18 cellular contexts compared by ENCODE assay signal in genomic region chr9:105864248-105864898, GRCh38.
DNase-seq lines count a peak whose midpoint lies in the region; ATAC-seq, FAIRE-seq and TF ChIP-seq lines count a peak whose summit lies in the region.
"Had no signal": no experiment of that assay in that cellular context is flagged by ENCODE, and none has a peak within 500 bp of the region (broad histone marks: within the 10 kb centered on the region; RNA-seq: fewer than 3 reads in every experiment).

No MANE protein-coding gene starts in this region.

- 0 out of 2 replicates have a peak overlapping the region, but pooled peaks have one; percentile 3 for H4K8ac ChIP-seq in H1 (ENCODE audit: extremely low read depth, insufficient read depth, low read length)

- TF ChIP-seq POLR2A in H1 (IDR thresholded peaks at IDR 0.05; ENCODE audit: control extremely low read depth in 1 of 2, low read depth in 2 of 2, low read length in 2 of 2) (no peak), upper lobe of left lung (IDR thresholded peaks at IDR 0.05) (no peak)

- no peak overlapping the region for H3K9ac ChIP-seq in H1 (replicated peaks in 1 of 4; ENCODE audit: extremely low read depth in 1 of 4, low read depth in 3 of 4, low read length in 3 of 4)

- ATAC-seq in upper lobe of left lung (ENCODE audit: low FRiP score in 2 of 2) (no peak), HG02852 (IDR thresholded peaks at IDR 0.05; ENCODE audit: unreplicated experiment) (no peak)
- ATAC-seq: HCT116, Panc1 had no signal

- peaks cover 3% of the 10 kb centered on the region; the same call in 1 of the 2 replicates for H3K23me2 ChIP-seq in H1 (ENCODE audit: low read depth, low read length)

- no peak for FAIRE-seq in H1 (lab: Jason Lieb, UNC)

- H3K4me3 ChIP-seq in H1 (ENCODE audit: extremely low read depth in 1 of 4, insufficient read depth in 2 of 4, low read depth in 3 of 4, low read length in 4 of 4) (no peak overlapping the region), upper lobe of left lung (no peak overlapping the region)

- no peak overlapping the region for H4K91ac ChIP-seq in H1 (replicated peaks; ENCODE audit: insufficient read length, low read length)

- no peaks in the 10 kb centered on the region for H3K36me3 ChIP-seq in H1 (ENCODE audit: control insufficient read depth in 2 of 4, insufficient read depth in 4 of 4, low read length in 3 of 4)
- no peaks in the 10 kb centered on the region for H3K36me3 ChIP-seq in upper lobe of left lung

- no peak overlapping the region for H3K14ac ChIP-seq in H1 (ENCODE audit: insufficient read length)

- H3K4me2 ChIP-seq in H1 (ENCODE audit: insufficient read depth in 1 of 2, low read depth in 2 of 2, low read length in 2 of 2), result no peak overlapping the region

- no peak overlapping the region for H2AK5ac ChIP-seq in H1 (ENCODE audit: low read depth, low read length)

- H3K27me3 Mint-ChIP-seq in mesothelial cell of epicardium (ENCODE audit: low read depth), result peaks cover 1% of the 10 kb centered on the region

- no peak overlapping the region for H3K56ac ChIP-seq in H1 (replicated peaks; ENCODE audit: insufficient read length, low read depth, low read length)

- H4K5ac ChIP-seq in H1 (ENCODE audit: insufficient read length, low read depth, low read length), result no peak overlapping the region

- no peaks in the 10 kb centered on the region for H4K20me1 ChIP-seq in H1 (replicated peaks in 1 of 2; ENCODE audit: control insufficient read depth in 1 of 2, insufficient read depth in 2 of 2, low read length in 2 of 2)

- no peak overlapping the region for H2BK12ac ChIP-seq in H1 (ENCODE audit: low read depth, low read length)

- TF ChIP-seq EP300 in H1 (IDR thresholded peaks at IDR 0.05; ENCODE audit: borderline replicate concordance in 1 of 2, low read depth in 2 of 2, low read length in 2 of 2) (no peak), upper lobe of left lung (IDR thresholded peaks at IDR 0.05) (no peak)

- 0 out of 2 replicates have a peak overlapping the region, but pooled peaks have one; percentile 40 for H2AFZ ChIP-seq in H1 (ENCODE audit: low read length)

- TF ChIP-seq RAD21 in H1 (IDR thresholded peaks at IDR 0.05 in 1 of 2, conservative IDR thresholded peaks at IDR 0.05 in 1 of 2; ENCODE audit: low read depth in 2 of 2, low read length in 2 of 2), result no peak

- CTCF ChIA-PET in H1 (lab: Charles Lee; ENCODE audit: partially characterized antibody), result interaction anchor here (0.6 to 2.1 kb wide), 2 partner anchors 11 to 23 kb away, joined by 3 to 8 read pairs; no protein-coding TSS in a partner anchor
- CTCF ChIA-PET in HEK293T (lab: Yijun Ruan, JAX), result no interaction called here

- POLR2A ChIA-PET in H1 (lab: Charles Lee; ENCODE audit: partially characterized antibody) (no interaction called here), HEK293T (lab: Yijun Ruan, JAX) (no interaction called here)

- H2BK120ac ChIP-seq in H1 (replicated peaks; ENCODE audit: low read depth, low read length), result no peak overlapping the region

- no peaks in the 10 kb centered on the region for H3K36me3 Mint-ChIP-seq in mesothelial cell of epicardium

- H3K79me1 ChIP-seq in H1 (ENCODE audit: low read depth, low read length), result no peaks in the 10 kb centered on the region

- H3K4me1 ChIP-seq in H1 (replicated peaks in 1 of 4; ENCODE audit: control insufficient read depth in 3 of 4, insufficient read depth in 4 of 4, low read length in 3 of 4) (no peaks in the 10 kb centered on the region), upper lobe of left lung (no peaks in the 10 kb centered on the region)

- peak overlapping the region; percentile 68 for H3K27ac Mint-ChIP-seq in mesothelial cell of epicardium

- peaks cover 8% of the 10 kb centered on the region for H3K9me3 Mint-ChIP-seq in mesothelial cell of epicardium

- H3K4ac ChIP-seq in H1 (replicated peaks; ENCODE audit: insufficient read length, low read depth, low read length), result no peak overlapping the region

- no peak overlapping the region for H2BK15ac ChIP-seq in H1 (ENCODE audit: low read length)

- no peaks in the 10 kb centered on the region for H3K79me2 ChIP-seq in H1 (ENCODE audit: control insufficient read depth in 1 of 2, insufficient read depth in 2 of 2, low read length in 2 of 2)

- H3K4me1 Mint-ChIP-seq in mesothelial cell of epicardium, result peaks cover 8% of the 10 kb centered on the region

- DNase-seq in NCI-H2171 treated with DMSO at 0.1 percent for 48 hours (lab: John Stamatoyannopoulos, UW) (peak; percentile 38), NCI-H2171 (lab: John Stamatoyannopoulos, UW) (no peak), NOMO-1 treated with DMSO at 0.1 percent for 48 hours (lab: John Stamatoyannopoulos, UW; ENCODE audit: unreplicated experiment) (peak; percentile 47), H1 (ENCODE audit: low read depth in 1 of 2, low spot score in 2 of 2) (no peak), mesothelial cell of epicardium (ENCODE audit: low spot score in 2 of 2, unreplicated experiment in 2 of 2) (no peak), HEK293T (ENCODE audit: extremely low spot score) (no peak), upper lobe of left lung (no peak)
- DNase-seq: C1 segment of cervical spinal cord, COR-L47, DMS53, KBM-7, NCI-H1048, NCI-H146, NCI-H446, SIG-M5 had no signal

- H3K9me3 ChIP-seq in H1 (ENCODE audit: insufficient read depth in 2 of 2, low read depth in 1 of 2, low read length in 1 of 2) (no peaks in the 10 kb centered on the region), upper lobe of left lung (no peaks in the 10 kb centered on the region)

- no peak for TF ChIP-seq CTCF in H1 (IDR thresholded peaks at IDR 0.05; ENCODE audit: control extremely low read depth in 1 of 3, insufficient read depth in 1 of 3, low read depth in 1 of 3, low read length in 3 of 3)
- TF ChIP-seq CTCF in mesothelial cell of epicardium (IDR thresholded peaks at IDR 0.05; ENCODE audit: unreplicated experiment), result no peak
- TF ChIP-seq CTCF in upper lobe of left lung (IDR thresholded peaks at IDR 0.05), result no peak

- H3K27me3 ChIP-seq in H1 (replicated peaks in 1 of 4; ENCODE audit: control insufficient read depth in 3 of 4, extremely low read depth in 1 of 4, insufficient read depth in 3 of 4, low read length in 3 of 4), result peaks cover 0 to 1% (median 0%) of the 10 kb centered on the region in 4 experiments; a peak in 1 of 7 replicates
- no peaks in the 10 kb centered on the region for H3K27me3 ChIP-seq in upper lobe of left lung

- no peak overlapping the region for H3K23ac ChIP-seq in H1 (ENCODE audit: insufficient read length)

- H3K27ac ChIP-seq in H1 (ENCODE audit: low read depth, low read length), result no peak overlapping the region
- H3K27ac ChIP-seq in upper lobe of left lung, result no peak overlapping the region

- H3K4me3 Mint-ChIP-seq in mesothelial cell of epicardium, result no peak overlapping the region

- 85% methylated on average over 6 of the region's 6 CpGs; no CpG with 5 or more reads in 1 of the 2 experiments for WGBS in H1 (ENCODE audit: extremely low coverage in 1 of 2, insufficient coverage in 1 of 2, insufficient read length in 1 of 2, insufficient replicate concordance in 2 of 2, low coverage in 1 of 2, low lambda C conversion rate in 2 of 2, missing lambda C conversion rate in 1 of 2), 2 experiments
- 75 to 84% methylated on average over 6 of the region's 6 CpGs for WGBS in upper lobe of left lung, 2 donors

- no peak overlapping the region for H3K18ac ChIP-seq in H1 (ENCODE audit: extremely low read depth, low read length)

- no peak overlapping the region for H2BK20ac ChIP-seq in H1 (ENCODE audit: low read length)

- 0 out of 2 replicates have a peak overlapping the region, but pooled peaks have one; percentile 21 for H2BK5ac ChIP-seq in H1 (ENCODE audit: low read depth, low read length)

TF ChIP-seq in H1, 55 proteins besides CTCF, POLR2A, EP300 and RAD21:
- TF ChIP-seq POU5F1 (IDR thresholded peaks at IDR 0.05; ENCODE audit: low read depth, low read length) (no peak), MAX (IDR thresholded peaks at IDR 0.05) (no peak), RXRA (IDR thresholded peaks at IDR 0.05; ENCODE audit: insufficient read depth, low read depth, low read length) (no peak), BRCA1 (IDR thresholded peaks at IDR 0.05; ENCODE audit: low read depth, low read length) (no peak), CREB1 (IDR thresholded peaks at IDR 0.05) (no peak), ZNF274 (IDR thresholded peaks at IDR 0.05; ENCODE audit: borderline replicate concordance, extremely low read depth, low read length) (no peak), KDM4A (IDR thresholded peaks at IDR 0.05; ENCODE audit: low read depth, low read length, severe bottlenecking) (no peak), TAF1 (IDR thresholded peaks at IDR 0.05; ENCODE audit: low read depth, low read length) (no peak)

TF ChIP-seq in HEK293T, 16 proteins besides CTCF, POLR2A, EP300 and RAD21:
- TF ChIP-seq FOXA1 (IDR thresholded peaks at IDR 0.05), result no peak
TF ChIP-seq in HEK293T: peak in this region for 0.

Comparison
In these comparisons a context has a peak if more than half of its experiments do, and no peak if none do; other contexts are left out.
1. DNase-seq: peak in NCI-H2171 treated with DMSO at 0.1 percent for 48 hours (single experiment) and NOMO-1 treated with DMSO at 0.1 percent for 48 hours (single experiment); none in NCI-H2171 (single experiment), H1 (0 of 2), mesothelial cell of epicardium (0 of 2), HEK293T (single experiment) and upper lobe of left lung (0 of 2).